In genomic region chr2:121489284-121489683, GRCh38 we compare ENCODE assay signal across 13 cellular contexts. TPM values are rescaled to one million over a fixed set of nuclear protein-coding genes. Genes with fewer than 3 reads are reported as not detected.
A peak's percentile ranks its signal among the peaks of the same experiment; 100 is the strongest.
DNase-seq lines count a peak whose midpoint lies in the region; ATAC-seq and TF ChIP-seq lines count a peak whose summit lies in the region.
"Had no signal": no experiment of that assay in that cellular context is flagged by ENCODE, and none has a peak within 500 bp of the region (broad histone marks: within the 10 kb centered on the region; RNA-seq: fewer than 3 reads in every experiment).

No MANE protein-coding gene starts in this region.

- H3K4me1 ChIP-seq in right atrium auricular region = peaks cover 0 to 44% of the 10 kb centered on the region in 2 donors
- H3K4me1 ChIP-seq in body of pancreas = peaks cover 38% of the 10 kb centered on the region
- H3K4me1 ChIP-seq in upper lobe of right lung = peaks cover 7% of the 10 kb centered on the region

- H3K9me3 Mint-ChIP-seq in stimulated activated effector memory CD8-positive, alpha-beta T cell treated with anti-CD3 and anti-CD28 coated beads, Interleukin-12 subunit alpha, Interleukin-12 subunit beta, amount 100 ng/mL, for 72 hours = no peaks in the 10 kb centered on the region
- H3K9me3 Mint-ChIP-seq: naive thymus-derived CD4-positive, alpha-beta T cell; stimulated activated memory B cell treated with anti-CD40 and anti-IgM and Interleukin-4, amounts not matched to agents 10 μg/mL and 1 μg/mL and 100 μg/mL, for 72 hours had no signal

- DNase-seq in left ventricle myocardium superior (no peak), right atrium auricular region (ENCODE audit: low spot score) (no peak), NCI-H1694 treated with DMSO at 0.1 percent for 48 hours (lab: John Stamatoyannopoulos, UW) (peak; percentile 48), body of pancreas (peak; percentile 58 to 75 (median 70)), upper lobe of right lung (no peak), NCI-H524 (lab: John Stamatoyannopoulos, UW) (no peak), AG08396 (ENCODE audit: low spot score) (no peak)
- DNase-seq in stimulated activated effector memory CD8-positive, alpha-beta T cell treated with anti-CD3 and anti-CD28 coated beads, Interleukin-12 subunit alpha, Interleukin-12 subunit beta, amount 100 ng/mL, for 72 hours (ENCODE audit: low spot score in 2 of 2) = no peak
- DNase-seq: effector CD4-positive, alpha-beta T cell; naive thymus-derived CD4-positive, alpha-beta T cell had no signal

- no peaks in the 10 kb centered on the region for H3K9me3 ChIP-seq in right atrium auricular region
- no peaks in the 10 kb centered on the region for H3K9me3 ChIP-seq in body of pancreas
- no peaks in the 10 kb centered on the region for H3K9me3 ChIP-seq in upper lobe of right lung

- intact Hi-C loops in left ventricle myocardium superior (cut with micrococcal nuclease) (no loop called here), body of pancreas (cut with DNase I) (no loop called here), upper lobe of right lung (cut with DNase I) (no loop called here)

- H3K36me3 ChIP-seq in right atrium auricular region = no peaks in the 10 kb centered on the region
- H3K36me3 ChIP-seq in body of pancreas (replicated peaks in 1 of 2; ENCODE audit: insufficient read depth in 1 of 2, low read depth in 2 of 2) = no peaks in the 10 kb centered on the region
- H3K36me3 ChIP-seq in upper lobe of right lung = no peaks in the 10 kb centered on the region

- TF ChIP-seq POLR2A in body of pancreas (IDR thresholded peaks at IDR 0.05) = no peak

- peaks cover 25% of the 10 kb centered on the region for H3K36me3 Mint-ChIP-seq in stimulated activated effector memory CD8-positive, alpha-beta T cell treated with anti-CD3 and anti-CD28 coated beads, Interleukin-12 subunit alpha, Interleukin-12 subunit beta, amount 100 ng/mL, for 72 hours

- H3K27ac Mint-ChIP-seq in stimulated activated effector memory CD8-positive, alpha-beta T cell treated with anti-CD3 and anti-CD28 coated beads, Interleukin-12 subunit alpha, Interleukin-12 subunit beta, amount 100 ng/mL, for 72 hours = no peak overlapping the region
- H3K27ac Mint-ChIP-seq: B cell; stimulated activated memory B cell treated with anti-CD40 and anti-IgM and Interleukin-4, amounts not matched to agents 10 μg/mL and 1 μg/mL and 100 μg/mL, for 72 hours had no signal

- WGBS in body of pancreas, 2 donors = 17% methylated on average over 1 of the region's 1 CpG

- H3K27me3 ChIP-seq in right atrium auricular region = no peaks in the 10 kb centered on the region
- H3K27me3 ChIP-seq in body of pancreas = no peaks in the 10 kb centered on the region
- H3K27me3 ChIP-seq in upper lobe of right lung = no peaks in the 10 kb centered on the region

- no peak for TF ChIP-seq CTCF in right atrium auricular region (IDR thresholded peaks at IDR 0.05)
- TF ChIP-seq CTCF in body of pancreas (IDR thresholded peaks at IDR 0.05) = no peak
- no peak for TF ChIP-seq CTCF in upper lobe of right lung (IDR thresholded peaks at IDR 0.05)

- H3K27ac ChIP-seq in right atrium auricular region (no peak overlapping the region), body of pancreas (peak overlapping the region in 1 of 4 donors; percentile 33), upper lobe of right lung (no peak overlapping the region)

- ATAC-seq in left ventricle myocardium superior (peak; percentile 35), body of pancreas (peak; percentile 74), upper lobe of right lung (peak; percentile 59)
- ATAC-seq in stimulated activated effector memory CD8-positive, alpha-beta T cell treated with anti-CD3 and anti-CD28 coated beads, Interleukin-12 subunit alpha, Interleukin-12 subunit beta, amount 100 ng/mL, for 72 hours = no peak
- ATAC-seq: naive thymus-derived CD4-positive, alpha-beta T cell; stimulated activated memory B cell treated with anti-CD40 and anti-IgM and Interleukin-4, amounts not matched to agents 10 μg/mL and 1 μg/mL and 100 μg/mL, for 72 hours had no signal

- peaks cover 25% of the 10 kb centered on the region for H3K4me1 Mint-ChIP-seq in stimulated activated effector memory CD8-positive, alpha-beta T cell treated with anti-CD3 and anti-CD28 coated beads, Interleukin-12 subunit alpha, Interleukin-12 subunit beta, amount 100 ng/mL, for 72 hours

- H3K4me3 Mint-ChIP-seq in stimulated activated effector memory CD8-positive, alpha-beta T cell treated with anti-CD3 and anti-CD28 coated beads, Interleukin-12 subunit alpha, Interleukin-12 subunit beta, amount 100 ng/mL, for 72 hours = no peak overlapping the region
- H3K4me3 Mint-ChIP-seq: B cell; stimulated activated memory B cell treated with anti-CD40 and anti-IgM and Interleukin-4, amounts not matched to agents 10 μg/mL and 1 μg/mL and 100 μg/mL, for 72 hours had no signal

- H3K4me3 ChIP-seq in right atrium auricular region (no peak overlapping the region), body of pancreas (no peak overlapping the region), upper lobe of right lung (no peak overlapping the region)

RNA-seq across cellular contexts. Expression of gene RNU4ATAC, which starts 41.4 kb away (rescaled TPM):
- not detected for total RNA-seq in left ventricle myocardium superior
- total RNA-seq in right atrium auricular region = not detected
- total RNA-seq in body of pancreas = not detected
- total RNA-seq in upper lobe of right lung = not detected
- total RNA-seq: B cell; naive thymus-derived CD4-positive, alpha-beta T cell; T-helper 1 cell treated with Interleukin-12 subunit alpha and Interleukin-12 subunit beta and Interleukin-4 antibody, amounts not matched to agents 30 ng/mL and 1 ng/mL, for 36 hours had no signal

Comparison
In these comparisons a context has a peak if more than half of its experiments do, and no peak if none do; other contexts are left out.
1. DNase-seq: peak in NCI-H1694 treated with DMSO at 0.1 percent for 48 hours (single experiment) and body of pancreas (4 of 4); none in left ventricle myocardium superior (single experiment), right atrium auricular region (single experiment), upper lobe of right lung (single experiment), stimulated activated effector memory CD8-positive, alpha-beta T cell treated with anti-CD3 and anti-CD28 coated beads, Interleukin-12 subunit alpha, Interleukin-12 subunit beta, amount 100 ng/mL, for 72 hours (0 of 2), NCI-H524 (0 of 2) and AG08396 (single experiment).